In the genomic region with DNA sequence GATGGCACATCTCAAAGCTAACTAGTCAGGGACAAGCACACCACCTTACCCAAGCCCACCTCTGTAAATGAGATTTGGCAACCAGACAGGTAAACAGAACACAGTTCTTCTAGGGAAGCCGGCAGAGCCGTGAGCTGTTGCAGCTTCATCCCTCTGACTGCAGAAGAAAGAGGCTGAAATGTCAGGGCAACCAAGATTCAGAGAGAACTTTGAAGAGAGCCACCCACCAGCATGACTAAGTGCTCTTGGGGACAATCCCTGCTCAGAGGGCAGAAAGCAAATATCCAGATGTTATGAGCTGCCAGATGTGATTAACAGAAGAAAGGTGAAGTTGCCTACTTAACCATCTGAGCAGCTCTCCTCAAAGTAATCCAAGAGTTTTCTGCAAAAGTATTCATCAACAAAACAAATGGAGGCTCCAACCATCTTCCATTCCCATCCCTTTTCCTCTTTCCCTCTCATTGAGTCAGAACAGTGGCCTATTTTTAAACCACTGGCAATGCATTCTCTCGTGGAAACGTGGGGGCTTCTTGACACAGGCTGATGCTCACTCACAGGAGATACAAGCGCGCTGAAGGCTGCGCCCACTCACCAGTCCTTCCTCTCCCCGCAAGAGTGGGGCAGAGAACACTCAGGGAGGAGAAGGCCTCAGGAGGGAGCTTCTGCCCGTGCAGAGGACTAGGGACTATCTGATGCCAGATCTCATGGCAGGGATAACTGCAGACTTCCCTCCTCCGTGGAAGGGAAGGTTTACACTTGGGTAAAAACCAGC, we compare ENCODE assay signal across 17 cellular contexts. TPM values are rescaled to one million over a fixed set of nuclear protein-coding genes. Genes with fewer than 3 reads are reported as not detected.
"Had no signal": no experiment of that assay in that cellular context is flagged by ENCODE, and none has a peak within 500 bp of the region (broad histone marks: within the 10 kb centered on the region; RNA-seq: fewer than 3 reads in every experiment).

No MANE protein-coding gene starts in this region.

- H3K36me3 ChIP-seq: heart left ventricle, neutrophil, ovary, prostate gland, spleen had no signal

- H3K4me3 ChIP-seq: heart left ventricle, ovary, prostate gland, spleen had no signal

- H3K27ac ChIP-seq: heart left ventricle, neutrophil, ovary, prostate gland, spleen had no signal

- ATAC-seq: heart left ventricle; left lobe of liver; naive thymus-derived CD8-positive, alpha-beta T cell; sciatic nerve; stimulated activated naive B cell treated with anti-CD40 and anti-IgM and Interleukin-4, amounts not matched to agents 10 μg/mL and 1 μg/mL and 100 μg/mL, for 72 hours had no signal

- H3K4me1 ChIP-seq: prostate gland, spleen had no signal

- H3K9me3 ChIP-seq: neutrophil, ovary, prostate gland had no signal

- H3K27me3 ChIP-seq: heart left ventricle, neutrophil, ovary had no signal

- DNase-seq: foreskin melanocyte; heart left ventricle; islet precursor cell; mammary epithelial cell; naive thymus-derived CD8-positive, alpha-beta T cell; ovary; retina; spleen; stimulated activated CD4-positive, alpha-beta T cell treated with anti-CD3 and anti-CD28 coated beads, Interleukin-15, amount 100 ng/mL, for 24 hours; stimulated activated CD4-positive, alpha-beta T cell treated with anti-CD3 and anti-CD28 coated beads, Interleukin-1b, Interleukin-23, amount 100 ng/mL, for 48 hours; stimulated activated CD4-positive, alpha-beta T cell treated with anti-CD3 and anti-CD28 coated beads, Interleukin-4, amount 100 ng/mL, for 4 hours; stimulated activated naive B cell treated with anti-CD40 and anti-IgM and Interleukin-4, amounts not matched to agents 10 μg/mL and 1 μg/mL and 100 μg/mL, for 72 hours; trophoblast cell had no signal

RNA-seq across cellular contexts. Expression of a gene that starts 57.1 kb away (rescaled TPM):
- total RNA-seq: naive thymus-derived CD8-positive, alpha-beta T cell had no signal
- polyA plus RNA-seq: naive thymus-derived CD8-positive, alpha-beta T cell had no signal
